Comparison of ENCODE assay signal across 1 cellular context in the genomic region with DNA sequence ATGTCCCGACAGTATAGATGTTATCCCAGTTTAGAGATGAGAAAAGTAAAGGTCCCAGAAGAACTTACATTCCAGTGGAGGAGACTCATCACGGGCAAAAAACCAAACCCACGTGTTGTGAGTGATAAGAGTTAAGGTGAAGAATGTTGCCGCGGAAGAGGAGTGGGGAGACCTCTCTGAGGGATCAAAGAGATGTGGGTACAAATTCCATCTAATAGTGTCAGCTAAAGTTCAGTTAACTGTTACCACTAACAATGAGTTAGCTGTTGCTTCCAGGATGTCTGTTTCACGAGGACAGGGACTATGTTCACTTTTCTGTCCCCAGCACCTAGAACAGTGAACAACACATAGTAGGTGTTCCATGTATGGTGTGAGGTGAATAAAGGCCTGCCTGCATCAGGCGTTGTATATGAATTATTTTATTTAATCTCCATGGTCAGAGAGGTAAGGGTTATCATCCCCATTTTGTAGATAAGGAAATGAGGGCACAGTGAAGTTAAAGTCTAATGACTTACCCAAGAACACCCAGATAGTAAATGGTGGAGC.
A peak's percentile ranks its signal among the peaks of the same experiment; 100 is the strongest.
TF ChIP-seq lines count a peak whose summit lies in the region.

No MANE protein-coding gene starts in this region.

TF ChIP-seq in HepG2, 621 proteins besides CTCF, POLR2A, EP300 and RAD21 (continued from another document):
- 0 out of 2 replicates have a peak, but pooled peaks have one; percentile 38 for TF ChIP-seq FOSL2 (CRISPR knock-in tag; IDR thresholded peaks at IDR 0.05)
- TF ChIP-seq ZNF749 (CRISPR knock-in tag; IDR thresholded peaks at IDR 0.05; ENCODE audit: borderline replicate concordance) = 0 out of 2 replicates have a peak, but pooled peaks have one; percentile 36
- peak; percentile 82 for TF ChIP-seq RARA (CRISPR knock-in tag; IDR thresholded peaks at IDR 0.05)
- no peak for TF ChIP-seq MLLT10 (CRISPR knock-in tag; IDR thresholded peaks at IDR 0.05)
- peak; percentile 42; the same call in 1 of the 2 replicates for TF ChIP-seq CHD4 (IDR thresholded peaks at IDR 0.05; ENCODE audit: borderline replicate concordance, low read length)
- 0 out of 2 replicates have a peak, but pooled peaks have one; percentile 34 for TF ChIP-seq TBX3 (IDR thresholded peaks at IDR 0.05; ENCODE audit: borderline replicate concordance)
